ENCODE assay signal across 30 cellular contexts in genomic region chr21:46600978-46601377, GRCh38. TPM values are rescaled to one million over a fixed set of nuclear protein-coding genes. Genes with fewer than 3 reads are reported as not detected.
"Had no signal": no experiment of that assay in that cellular context is flagged by ENCODE, and none has a peak within 500 bp of the region (broad histone marks: within the 10 kb centered on the region; RNA-seq: fewer than 3 reads in every experiment).

No MANE protein-coding gene starts in this region.

- H3K79me2 ChIP-seq: parathyroid adenoma had no signal

- H3K4me1 ChIP-seq: breast epithelium, colonic mucosa, parathyroid adenoma had no signal

- DNase-seq: activated CD4-positive, alpha-beta memory T cell treated with anti-CD3 and anti-CD28 coated beads for 36 hours; activated CD4-positive, alpha-beta T cell treated with anti-CD3 and anti-CD28 coated beads, Interleukin-2, amount 10 ng/mL, durations not matched to agents 24 days and 14 days; activated CD8-positive, alpha-beta memory T cell treated with anti-CD3 and anti-CD28 coated beads, Interleukin-2, amount 50 U/mL, for 48 hours; activated gamma-delta T cell; activated naive CD4-positive, alpha-beta T cell treated with anti-CD3 and anti-CD28 coated beads, Interleukin-2, amount 10 ng/mL, durations not matched to agents 7 days and 5 days; activated T-cell treated with anti-CD3 and anti-CD28 coated beads, Interleukin-2, amount 50 U/mL, for 24 hours; amygdala; colonic mucosa; effector memory CD4-positive, alpha-beta T cell; hippocampal formation; immature natural killer cell; left ventricle myocardium inferior; nephron progenitor cell; nucleus accumbens; spleen; stimulated activated naive CD4-positive, alpha-beta T cell; T-helper 9 cell; testis; trophoblast cell had no signal

- H3K9me3 Mint-ChIP-seq: activated CD4-positive, alpha-beta memory T cell treated with anti-CD3 and anti-CD28 coated beads for 36 hours; activated CD4-positive, alpha-beta T cell treated with anti-CD3 and anti-CD28 coated beads, Interleukin-2, amount 10 ng/mL, durations not matched to agents 24 days and 14 days; activated naive CD4-positive, alpha-beta T cell treated with anti-CD3 and anti-CD28 coated beads, Interleukin-2, amount 10 ng/mL, durations not matched to agents 7 days and 5 days; activated T-cell treated with anti-CD3 and anti-CD28 coated beads, Interleukin-2, amount 50 U/mL, for 24 hours; immature natural killer cell; nephron progenitor cell had no signal

- H3K9me3 ChIP-seq: breast epithelium, colonic mucosa, left ventricle myocardium inferior, right atrium auricular region, spleen, testis had no signal

- H3K27me3 ChIP-seq: breast epithelium, colonic mucosa, right atrium auricular region, spleen, testis had no signal

- H3K36me3 ChIP-seq: breast epithelium, colonic mucosa, left ventricle myocardium inferior, right atrium auricular region, spleen had no signal

- H3K27me3 Mint-ChIP-seq: activated CD4-positive, alpha-beta memory T cell treated with anti-CD3 and anti-CD28 coated beads for 36 hours; activated T-cell treated with anti-CD3 and anti-CD28 coated beads, Interleukin-2, amount 50 U/mL, for 24 hours had no signal

- H2AFZ ChIP-seq: parathyroid adenoma had no signal

- ATAC-seq: activated CD4-positive, CD25-positive, alpha-beta regulatory T cell treated with anti-CD3 and anti-CD28 coated beads, Interleukin-2, amount 50 U/mL, for 24 hours had no signal

- H3K4me3 ChIP-seq: breast epithelium, colonic mucosa, left ventricle myocardium inferior, right atrium auricular region, spleen, testis had no signal

- H3K27ac ChIP-seq: colonic mucosa, left ventricle myocardium inferior, parathyroid adenoma, right atrium auricular region, spleen, testis, VCaP had no signal

- H3K27ac Mint-ChIP-seq: activated CD4-positive, alpha-beta memory T cell treated with anti-CD3 and anti-CD28 coated beads for 36 hours; activated CD4-positive, alpha-beta T cell treated with anti-CD3 and anti-CD28 coated beads, Interleukin-2, amount 10 ng/mL, durations not matched to agents 24 days and 14 days; activated naive CD4-positive, alpha-beta T cell treated with anti-CD3 and anti-CD28 coated beads, Interleukin-2, amount 10 ng/mL, durations not matched to agents 7 days and 5 days; activated T-cell treated with anti-CD3 and anti-CD28 coated beads, Interleukin-2, amount 50 U/mL, for 24 hours; nephron progenitor cell had no signal

- H3K9ac ChIP-seq: parathyroid adenoma had no signal

- H3K36me3 Mint-ChIP-seq: activated CD4-positive, alpha-beta memory T cell treated with anti-CD3 and anti-CD28 coated beads for 36 hours; activated naive CD4-positive, alpha-beta T cell treated with anti-CD3 and anti-CD28 coated beads, Interleukin-2, amount 10 ng/mL, durations not matched to agents 7 days and 5 days had no signal

- H3K4me3 Mint-ChIP-seq: activated CD4-positive, alpha-beta memory T cell treated with anti-CD3 and anti-CD28 coated beads for 36 hours; activated CD4-positive, alpha-beta T cell treated with anti-CD3 and anti-CD28 coated beads, Interleukin-2, amount 10 ng/mL, durations not matched to agents 24 days and 14 days; activated naive CD4-positive, alpha-beta T cell treated with anti-CD3 and anti-CD28 coated beads, Interleukin-2, amount 10 ng/mL, durations not matched to agents 7 days and 5 days; activated T-cell treated with anti-CD3 and anti-CD28 coated beads, Interleukin-2, amount 50 U/mL, for 24 hours; immature natural killer cell; nephron progenitor cell had no signal

RNA-seq across cellular contexts. Expression of gene S100B, which starts 3.9 kb away (rescaled TPM):
- total RNA-seq: activated CD4-positive, alpha-beta memory T cell treated with anti-CD3 and anti-CD28 coated beads for 36 hours; activated CD4-positive, alpha-beta T cell treated with anti-CD3 and anti-CD28 coated beads, Interleukin-2, amount 10 ng/mL, durations not matched to agents 24 days and 14 days; dermis microvascular lymphatic vessel endothelial cell; endothelial cell of umbilical vein; fibroblast of lung; fibroblast of villous mesenchyme; kidney epithelial cell; pulmonary artery endothelial cell had no signal
- polyA plus RNA-seq: endothelial cell of umbilical vein had no signal
